In genomic region chr15:63626955-63627354, GRCh38 we compare ENCODE assay signal across 18 cellular contexts. TPM values are rescaled to one million over a fixed set of nuclear protein-coding genes. Genes with fewer than 3 reads are reported as not detected.
DNase-seq lines count a peak whose midpoint lies in the region; ATAC-seq and TF ChIP-seq lines count a peak whose summit lies in the region.
"Had no signal": no experiment of that assay in that cellular context is flagged by ENCODE, and none has a peak within 500 bp of the region (broad histone marks: within the 10 kb centered on the region; RNA-seq: fewer than 3 reads in every experiment).

No MANE protein-coding gene starts in this region.

- peaks cover 50% of the 10 kb centered on the region for H3K36me3 Mint-ChIP-seq in activated CD4-positive, alpha-beta T cell treated with anti-CD3 and anti-CD28 coated beads for 36 hours (ENCODE audit: low read depth)

- intact Hi-C loops in activated CD4-positive, alpha-beta T cell treated with anti-CD3 and anti-CD28 coated beads for 36 hours (cut with DNase I, micrococcal nuclease) = no loop called here
- intact Hi-C loops in dorsolateral prefrontal cortex (cut with DNase I) = no loop called here

- H3K4me3 ChIP-seq in dorsolateral prefrontal cortex = no peak overlapping the region
- H3K4me3 ChIP-seq: SK-N-MC, upper lobe of left lung had no signal

- POLR2A ChIA-PET in activated CD4-positive, alpha-beta T cell treated with anti-CD3 and anti-CD28 coated beads for 36 hours (lab: Charles Lee) = no interaction called here

- CTCF ChIA-PET in activated CD4-positive, alpha-beta T cell treated with anti-CD3 and anti-CD28 coated beads for 36 hours (lab: Charles Lee) = interaction anchor here (0.6 to 1.1 kb wide), 6 partner anchors 17 to 420 kb away, joined by 3 to 6 read pairs (median 3); partner anchors contain the start of gene DAPK2

- peaks cover 4% of the 10 kb centered on the region for H3K4me1 Mint-ChIP-seq in activated CD4-positive, alpha-beta T cell treated with anti-CD3 and anti-CD28 coated beads for 36 hours
- H3K4me1 Mint-ChIP-seq: mesothelial cell of epicardium had no signal

- no peak for DNase-seq in activated CD4-positive, alpha-beta T cell treated with anti-CD3 and anti-CD28 coated beads for 36 hours
- DNase-seq in activated CD4-positive, alpha-beta T cell treated with anti-CD3 and anti-CD28 coated beads for 4 hours = no peak
- no peak for DNase-seq in dorsolateral prefrontal cortex
- no peak for DNase-seq in HCEC 1CT
- DNase-seq in GDM1 (lab: John Stamatoyannopoulos, UW) = no peak
- DNase-seq in epidermal melanocyte (ENCODE audit: insufficient read length, low spot score) = no peak
- DNase-seq: activated CD8-positive, alpha-beta memory T cell treated with anti-CD3 and anti-CD28 coated beads, Interleukin-2, amount 50 U/mL, for 4 hours; NCI-H1417 treated with DMSO at 0.1 percent for 48 hours; NCI-H446; upper lobe of left lung had no signal

- no peak for TF ChIP-seq CTCF in dorsolateral prefrontal cortex (IDR thresholded peaks at IDR 0.05 in 54 of 56, conservative IDR thresholded peaks at IDR 0.05 in 2 of 56; ENCODE audit: low read depth in 1 of 56, partially characterized antibody in 56 of 56)

- ATAC-seq in activated CD4-positive, alpha-beta T cell treated with anti-CD3 and anti-CD28 coated beads for 36 hours = no peak
- peak; percentile 68 for ATAC-seq in GM19438 (IDR thresholded peaks at IDR 0.05; ENCODE audit: low read depth, unreplicated experiment)
- peak; percentile 66 for ATAC-seq in HG02885 (IDR thresholded peaks at IDR 0.05; ENCODE audit: poor library complexity, unreplicated experiment)

- H3K27me3 Mint-ChIP-seq in activated CD4-positive, alpha-beta T cell treated with anti-CD3 and anti-CD28 coated beads for 36 hours = no peaks in the 10 kb centered on the region

- peak overlapping the region in 56 of 59 donors; percentile 16 to 98 (median 94) for H3K27ac ChIP-seq in dorsolateral prefrontal cortex
- H3K27ac ChIP-seq: 22Rv1, epithelial cell of prostate, HL-60, SK-N-MC, upper lobe of left lung had no signal

- H3K27me3 ChIP-seq in dorsolateral prefrontal cortex = no peaks in the 10 kb centered on the region
- H3K27me3 ChIP-seq: upper lobe of left lung had no signal

- no peak overlapping the region for H3K4me3 Mint-ChIP-seq in activated CD4-positive, alpha-beta T cell treated with anti-CD3 and anti-CD28 coated beads for 36 hours
- H3K4me3 Mint-ChIP-seq: CD14-positive monocyte, mesothelial cell of epicardium had no signal

- peak overlapping the region; percentile 37 for H3K27ac Mint-ChIP-seq in activated CD4-positive, alpha-beta T cell treated with anti-CD3 and anti-CD28 coated beads for 36 hours
- H3K27ac Mint-ChIP-seq: mesothelial cell of epicardium had no signal

- no peaks in the 10 kb centered on the region for H3K9me3 Mint-ChIP-seq in activated CD4-positive, alpha-beta T cell treated with anti-CD3 and anti-CD28 coated beads for 36 hours (ENCODE audit: low read depth)
- H3K9me3 Mint-ChIP-seq: mesothelial cell of epicardium had no signal

RNA-seq across cellular contexts. Expression of gene FBXL22, which starts 29.8 kb away (rescaled TPM):
- total RNA-seq in activated CD4-positive, alpha-beta T cell treated with anti-CD3 and anti-CD28 coated beads for 36 hours = under 1 TPM; 0.61 to 0.69 TPM
- total RNA-seq in dorsolateral prefrontal cortex = 1 to 10 TPM in 111 of 120 experiments, under 1 TPM in 9; 0.60 to 5.0 (median 2.0) TPM
